ENCODE assay signal across 11 cellular contexts in genomic region chr5:1316941-1317340, GRCh38. TPM values are rescaled to one million over a fixed set of nuclear protein-coding genes. Genes with fewer than 3 reads are reported as not detected.
DNase-seq lines count a peak whose midpoint lies in the region; ATAC-seq and TF ChIP-seq lines count a peak whose summit lies in the region.
"Had no signal": no experiment of that assay in that cellular context is flagged by ENCODE, and none has a peak within 500 bp of the region (broad histone marks: within the 10 kb centered on the region; RNA-seq: fewer than 3 reads in every experiment).

No MANE protein-coding gene starts in this region.

- peaks cover 52% of the 10 kb centered on the region for H3K4me1 Mint-ChIP-seq in activated CD4-positive, alpha-beta T cell treated with anti-CD3 and anti-CD28 coated beads, Interleukin-2, amount 10 ng/mL, durations not matched to agents 24 days and 14 days
- peaks cover 58% of the 10 kb centered on the region for H3K4me1 Mint-ChIP-seq in central memory CD8-positive, alpha-beta T cell
- peaks cover 38 to 56% of the 10 kb centered on the region in 2 donors for H3K4me1 Mint-ChIP-seq in stimulated activated naive B cell treated with anti-CD40 and anti-IgM and Interleukin-4, amounts not matched to agents 10 μg/mL and 1 μg/mL and 100 μg/mL, for 72 hours

- intact Hi-C loops in activated CD4-positive, alpha-beta T cell treated with anti-CD3 and anti-CD28 coated beads, Interleukin-2, amount 10 ng/mL, durations not matched to agents 24 days and 14 days (cut with micrococcal nuclease) = loop anchor here (1.0 to 10.0 kb wide), 5 partner anchors 22 to 478 kb away; partner anchors contain the start of genes CLPTM1L, MRPL36, SLC12A7 and TERT

- H3K27ac ChIP-seq in OCI-LY3 (ENCODE audit: low read length) = peak overlapping the region; percentile 92
- H3K27ac ChIP-seq: ovary, thoracic aorta had no signal

- H3K9me3 ChIP-seq in OCI-LY3 (ENCODE audit: insufficient read depth, low read length) = peaks cover 7% of the 10 kb centered on the region; the same call in 1 of the 2 replicates
- H3K9me3 ChIP-seq: ovary, thoracic aorta had no signal

- no peak overlapping the region for H2AFZ ChIP-seq in OCI-LY3 (ENCODE audit: low read depth, low read length)

- H3K4me3 Mint-ChIP-seq in activated CD4-positive, alpha-beta T cell treated with anti-CD3 and anti-CD28 coated beads, Interleukin-2, amount 10 ng/mL, durations not matched to agents 24 days and 14 days = peak overlapping the region; percentile 74
- H3K4me3 Mint-ChIP-seq in central memory CD8-positive, alpha-beta T cell = peak overlapping the region; percentile 86
- H3K4me3 Mint-ChIP-seq in stimulated activated naive B cell treated with anti-CD40 and anti-IgM and Interleukin-4, amounts not matched to agents 10 μg/mL and 1 μg/mL and 100 μg/mL, for 72 hours = peak overlapping the region; percentile 47 to 60

- peaks cover 53% of the 10 kb centered on the region for H3K4me1 ChIP-seq in OCI-LY3 (ENCODE audit: low read length)

- peaks cover 20% of the 10 kb centered on the region for H3K36me3 ChIP-seq in OCI-LY3 (replicated peaks; ENCODE audit: low read depth, low read length)
- H3K36me3 ChIP-seq: ovary had no signal

- ATAC-seq in central memory CD8-positive, alpha-beta T cell (replicated peaks; ENCODE audit: extremely low read depth, poor library complexity, severe bottlenecking) = no peak
- ATAC-seq in stimulated activated naive B cell treated with anti-CD40 and anti-IgM and Interleukin-4, amounts not matched to agents 10 μg/mL and 1 μg/mL and 100 μg/mL, for 72 hours (replicated peaks) = no peak
- no peak for ATAC-seq in GM21723 (IDR thresholded peaks at IDR 0.05; ENCODE audit: unreplicated experiment)
- ATAC-seq in HG02981 (IDR thresholded peaks at IDR 0.05; ENCODE audit: unreplicated experiment) = no peak

- no peaks in the 10 kb centered on the region for H4K20me1 ChIP-seq in OCI-LY3 (ENCODE audit: insufficient read depth, low read length)

- H3K27ac Mint-ChIP-seq in activated CD4-positive, alpha-beta T cell treated with anti-CD3 and anti-CD28 coated beads, Interleukin-2, amount 10 ng/mL, durations not matched to agents 24 days and 14 days = peak overlapping the region; percentile 85
- peak overlapping the region; percentile 73 for H3K27ac Mint-ChIP-seq in central memory CD8-positive, alpha-beta T cell (ENCODE audit: low read depth)
- peak overlapping the region; percentile 85 for H3K27ac Mint-ChIP-seq in stimulated activated naive B cell treated with anti-CD40 and anti-IgM and Interleukin-4, amounts not matched to agents 10 μg/mL and 1 μg/mL and 100 μg/mL, for 72 hours

- no peak for DNase-seq in activated CD4-positive, alpha-beta T cell treated with anti-CD3 and anti-CD28 coated beads, Interleukin-2, amount 10 ng/mL, durations not matched to agents 24 days and 14 days
- no peak for DNase-seq in activated CD4-positive, alpha-beta T cell treated with anti-CD3 and anti-CD28 coated beads, Interleukin-2, amount 50 U/mL, for 48 hours
- DNase-seq in central memory CD8-positive, alpha-beta T cell (ENCODE audit: low spot score in 2 of 2) = no peak
- DNase-seq in stimulated activated naive B cell treated with anti-CD40 and anti-IgM and Interleukin-4, amounts not matched to agents 10 μg/mL and 1 μg/mL and 100 μg/mL, for 72 hours = no peak
- no peak for DNase-seq in GM19240 (ENCODE audit: insufficient read length, low spot score)

- no peak for TF ChIP-seq CTCF in OCI-LY3 (IDR thresholded peaks at IDR 0.05; ENCODE audit: low read depth, low read length)

- H3K4me3 ChIP-seq in OCI-LY3 (ENCODE audit: low read length) = peak overlapping the region; percentile 57
- H3K4me3 ChIP-seq: ovary, thoracic aorta had no signal

- peaks cover 35% of the 10 kb centered on the region for H3K36me3 Mint-ChIP-seq in activated CD4-positive, alpha-beta T cell treated with anti-CD3 and anti-CD28 coated beads, Interleukin-2, amount 10 ng/mL, durations not matched to agents 24 days and 14 days (ENCODE audit: low read depth)
- H3K36me3 Mint-ChIP-seq in central memory CD8-positive, alpha-beta T cell (ENCODE audit: insufficient read depth) = peaks cover 19% of the 10 kb centered on the region
- peaks cover 26 to 48% of the 10 kb centered on the region in 2 donors for H3K36me3 Mint-ChIP-seq in stimulated activated naive B cell treated with anti-CD40 and anti-IgM and Interleukin-4, amounts not matched to agents 10 μg/mL and 1 μg/mL and 100 μg/mL, for 72 hours

- peak overlapping the region; percentile 71 for H3K4me2 ChIP-seq in OCI-LY3 (ENCODE audit: low read length)

- no peaks in the 10 kb centered on the region for H3K27me3 Mint-ChIP-seq in activated CD4-positive, alpha-beta T cell treated with anti-CD3 and anti-CD28 coated beads, Interleukin-2, amount 10 ng/mL, durations not matched to agents 24 days and 14 days
- no peaks in the 10 kb centered on the region for H3K27me3 Mint-ChIP-seq in central memory CD8-positive, alpha-beta T cell
- peaks cover 2 to 6% of the 10 kb centered on the region in 2 donors for H3K27me3 Mint-ChIP-seq in stimulated activated naive B cell treated with anti-CD40 and anti-IgM and Interleukin-4, amounts not matched to agents 10 μg/mL and 1 μg/mL and 100 μg/mL, for 72 hours

- no peaks in the 10 kb centered on the region for H3K79me2 ChIP-seq in OCI-LY3 (ENCODE audit: low read length)

- peak overlapping the region; percentile 67; the same call in 1 of the 2 replicates for H3K9ac ChIP-seq in OCI-LY3 (ENCODE audit: low read length)

- no peaks in the 10 kb centered on the region for H3K27me3 ChIP-seq in OCI-LY3 (ENCODE audit: low read depth, low read length)
- H3K27me3 ChIP-seq: ovary had no signal

- H3K9me3 Mint-ChIP-seq in activated CD4-positive, alpha-beta T cell treated with anti-CD3 and anti-CD28 coated beads, Interleukin-2, amount 10 ng/mL, durations not matched to agents 24 days and 14 days = peaks cover under 1% of the 10 kb centered on the region
- H3K9me3 Mint-ChIP-seq in central memory CD8-positive, alpha-beta T cell = no peaks in the 10 kb centered on the region
- H3K9me3 Mint-ChIP-seq in stimulated activated naive B cell treated with anti-CD40 and anti-IgM and Interleukin-4, amounts not matched to agents 10 μg/mL and 1 μg/mL and 100 μg/mL, for 72 hours = no peaks in the 10 kb centered on the region

RNA-seq across cellular contexts. Expression of gene TERT, which starts 22.1 kb away (rescaled TPM):
- total RNA-seq in activated CD4-positive, alpha-beta T cell treated with anti-CD3 and anti-CD28 coated beads, Interleukin-2, amount 10 ng/mL, durations not matched to agents 24 days and 14 days = 10.1 and 16.8 TPM in 2 replicates
- total RNA-seq: fibroblast of villous mesenchyme, thoracic aorta had no signal

RNA-seq across cellular contexts. Expression of gene CLPTM1L, which starts 28.0 kb away (rescaled TPM):
- 113 and 114 TPM in 2 replicates for total RNA-seq in activated CD4-positive, alpha-beta T cell treated with anti-CD3 and anti-CD28 coated beads, Interleukin-2, amount 10 ng/mL, durations not matched to agents 24 days and 14 days
